Comparison of ENCODE assay signal across 8 cellular contexts in the genomic region with DNA sequence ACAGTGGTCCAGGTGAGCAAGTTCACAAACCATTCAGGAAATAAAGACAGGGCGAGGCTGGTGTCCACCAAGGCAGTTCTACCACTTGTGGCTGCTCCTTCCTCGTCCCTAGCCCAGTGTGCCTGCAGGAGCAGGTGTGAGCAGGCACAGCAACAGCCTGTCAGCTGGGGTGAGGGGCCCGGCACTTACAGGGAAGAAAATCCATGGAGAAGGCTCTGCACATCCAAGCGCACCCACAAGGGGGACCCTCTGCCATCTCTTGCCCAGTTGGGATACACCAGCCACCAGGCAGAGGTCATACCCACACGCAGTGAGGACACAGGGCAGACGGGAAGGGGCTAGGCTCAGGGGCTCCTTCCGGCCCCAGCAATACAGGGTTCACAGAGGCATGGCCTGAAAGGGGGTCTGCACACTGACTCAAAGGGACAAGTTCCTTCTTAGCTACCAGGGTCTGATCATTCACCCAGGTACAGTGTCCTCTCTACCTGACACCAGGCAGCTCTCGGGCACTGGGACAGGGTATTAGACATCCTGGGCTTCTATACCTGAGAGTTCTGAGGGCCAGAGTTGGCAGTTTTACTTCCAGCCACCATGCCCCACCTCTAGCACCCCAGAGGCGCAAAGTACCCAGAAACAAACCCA. TPM values are rescaled to one million over a fixed set of nuclear protein-coding genes. Genes with fewer than 3 reads are reported as not detected.
A peak's percentile ranks its signal among the peaks of the same experiment; 100 is the strongest.
DNase-seq lines count a peak whose midpoint lies in the region; ATAC-seq and TF ChIP-seq lines count a peak whose summit lies in the region.

No MANE protein-coding gene starts in this region.

- WGBS in heart right ventricle, 2 donors: 57 to 63% methylated on average over 9 of the region's 9 CpGs

- intact Hi-C loops in heart right ventricle (cut with DNase I): loop anchor here in 5 of 10 donors (5.0 to 10.0 kb wide), 4 partner anchors 36 to 443 kb away; partner anchors contain the start of gene SEC14L5 (in 2 of the 5)

- CTCF ChIA-PET in activated CD4-positive, alpha-beta memory T cell treated with anti-CD3 and anti-CD28 coated beads, Interleukin-2, amount 10 ng/mL, durations not matched to agents 7 days and 5 days (lab: Charles Lee): no interaction called here

- H3K27ac ChIP-seq in heart right ventricle: peak overlapping the region; percentile 34 to 87 (median 56)

- H3K36me3 Mint-ChIP-seq in activated CD4-positive, alpha-beta memory T cell treated with anti-CD3 and anti-CD28 coated beads, Interleukin-2, amount 10 ng/mL, durations not matched to agents 7 days and 5 days (ENCODE audit: low read depth): peaks cover 65% of the 10 kb centered on the region

- H3K27ac Mint-ChIP-seq in activated CD4-positive, alpha-beta memory T cell treated with anti-CD3 and anti-CD28 coated beads, Interleukin-2, amount 10 ng/mL, durations not matched to agents 7 days and 5 days: peak overlapping the region; percentile 11

- no peak overlapping the region for H3K4me3 Mint-ChIP-seq in activated CD4-positive, alpha-beta memory T cell treated with anti-CD3 and anti-CD28 coated beads, Interleukin-2, amount 10 ng/mL, durations not matched to agents 7 days and 5 days

- DNase-seq in NOMO-1 treated with DMSO at 0.1 percent for 48 hours (lab: John Stamatoyannopoulos, UW; ENCODE audit: unreplicated experiment) (peak; percentile 12), NOMO-1 treated with dmso at 0.1 percent for 144 hours (lab: John Stamatoyannopoulos, UW; ENCODE audit: unreplicated experiment) (no peak), NCI-H1092 (lab: John Stamatoyannopoulos, UW) (peak; percentile 18), heart right ventricle (peak; percentile 45 to 54), pulmonary artery endothelial cell (ENCODE audit: low read depth, low spot score) (peak; percentile 17), foreskin melanocyte (no peak)
- DNase-seq in activated CD4-positive, alpha-beta memory T cell treated with anti-CD3 and anti-CD28 coated beads, Interleukin-2, amount 10 ng/mL, durations not matched to agents 7 days and 5 days: no peak

- TF ChIP-seq CTCF in heart right ventricle (IDR thresholded peaks at IDR 0.05): peak; percentile 17 to 64 (median 58)

- H3K9me3 ChIP-seq in heart right ventricle: no peaks in the 10 kb centered on the region

- no peaks in the 10 kb centered on the region for H3K27me3 ChIP-seq in heart right ventricle

- H3K4me1 Mint-ChIP-seq in activated CD4-positive, alpha-beta memory T cell treated with anti-CD3 and anti-CD28 coated beads, Interleukin-2, amount 10 ng/mL, durations not matched to agents 7 days and 5 days: peaks cover 63% of the 10 kb centered on the region

- peak; percentile 45 to 66 (median 58) for ATAC-seq in heart right ventricle
- no peak for ATAC-seq in GM19351 (IDR thresholded peaks at IDR 0.05; ENCODE audit: unreplicated experiment)

- H3K36me3 ChIP-seq in heart right ventricle: peaks cover 5 to 77% (median 26%) of the 10 kb centered on the region in 9 donors

- H3K9me3 Mint-ChIP-seq in activated CD4-positive, alpha-beta memory T cell treated with anti-CD3 and anti-CD28 coated beads, Interleukin-2, amount 10 ng/mL, durations not matched to agents 7 days and 5 days: no peaks in the 10 kb centered on the region

- H3K27me3 Mint-ChIP-seq in activated CD4-positive, alpha-beta memory T cell treated with anti-CD3 and anti-CD28 coated beads, Interleukin-2, amount 10 ng/mL, durations not matched to agents 7 days and 5 days: no peaks in the 10 kb centered on the region

- H3K4me3 ChIP-seq in heart right ventricle: no peak overlapping the region

- H3K4me1 ChIP-seq in heart right ventricle: peaks cover 26 to 64% (median 55%) of the 10 kb centered on the region in 9 donors

- POLR2A ChIA-PET in activated CD4-positive, alpha-beta memory T cell treated with anti-CD3 and anti-CD28 coated beads, Interleukin-2, amount 10 ng/mL, durations not matched to agents 7 days and 5 days (lab: Charles Lee): no interaction called here

RNA-seq across cellular contexts. Expression of gene CDIP1, which starts 27.0 kb away (rescaled TPM):
- total RNA-seq in activated CD4-positive, alpha-beta memory T cell treated with anti-CD3 and anti-CD28 coated beads, Interleukin-2, amount 10 ng/mL, durations not matched to agents 7 days and 5 days: 10 to 100 TPM; 28.7 to 30.7 TPM
- total RNA-seq in heart right ventricle (10 to 100 TPM; 38.0 to 59.5 (median 47.0) TPM), pulmonary artery endothelial cell (12.1 and 15.2 TPM in 2 replicates)
- 10 to 100 TPM; 28.2 to 37.5 TPM for polyA plus RNA-seq in heart right ventricle

RNA-seq across cellular contexts. Expression of gene HMOX2, which starts 35.4 kb away (rescaled TPM):
- 10 to 100 TPM; 77.4 to 83.4 TPM for total RNA-seq in activated CD4-positive, alpha-beta memory T cell treated with anti-CD3 and anti-CD28 coated beads, Interleukin-2, amount 10 ng/mL, durations not matched to agents 7 days and 5 days
- total RNA-seq in heart right ventricle (100 to 1,000 TPM in 3 of 10 donors, 10 to 100 TPM in 7; 58.4 to 207 (median 84.8) TPM), pulmonary artery endothelial cell (124 and 143 TPM in 2 replicates)
- 100 to 1,000 TPM in 1 of 2 donors, 10 to 100 TPM in 1; 74.3 to 251 TPM for polyA plus RNA-seq in heart right ventricle

RNA-seq across cellular contexts. Expression of gene NMRAL1, which starts 37.1 kb away (rescaled TPM):
- total RNA-seq in activated CD4-positive, alpha-beta memory T cell treated with anti-CD3 and anti-CD28 coated beads, Interleukin-2, amount 10 ng/mL, durations not matched to agents 7 days and 5 days: 10 to 100 TPM; 49.5 to 56.2 TPM
- total RNA-seq in heart right ventricle (10 to 100 TPM in 9 of 10 donors, 1 to 10 TPM in 1; 9.5 to 36.1 (median 27.4) TPM), pulmonary artery endothelial cell (61.2 and 86.6 TPM in 2 replicates)
- 10 to 100 TPM; 30.7 to 46.5 TPM for polyA plus RNA-seq in heart right ventricle

RNA-seq across cellular contexts. Expression of gene C16orf96, which starts 44.6 kb away (rescaled TPM):
- total RNA-seq in activated CD4-positive, alpha-beta memory T cell treated with anti-CD3 and anti-CD28 coated beads, Interleukin-2, amount 10 ng/mL, durations not matched to agents 7 days and 5 days: under 1 TPM in 1 of 2 experiments, not detected in 1; 0.05 TPM
- under 1 TPM; 0.06 to 0.21 (median 0.09) TPM for total RNA-seq in heart right ventricle
- under 1 TPM in 1 of 2 donors, not detected in 1; 0.01 TPM for polyA plus RNA-seq in heart right ventricle
- total RNA-seq in pulmonary artery endothelial cell: not detected in 2 replicates

Comparison
In these comparisons a context has a peak if more than half of its experiments do, and no peak if none do; other contexts are left out.
1. DNase-seq: peak in NOMO-1 treated with DMSO at 0.1 percent for 48 hours (single experiment), NCI-H1092 (single experiment), heart right ventricle (2 of 2) and pulmonary artery endothelial cell (single experiment); none in NOMO-1 treated with dmso at 0.1 percent for 144 hours (single experiment), activated CD4-positive, alpha-beta memory T cell treated with anti-CD3 and anti-CD28 coated beads, Interleukin-2, amount 10 ng/mL, durations not matched to agents 7 days and 5 days (single experiment) and foreskin melanocyte (single experiment).